ENCODE assay signal across 21 cellular contexts in the genomic region with DNA sequence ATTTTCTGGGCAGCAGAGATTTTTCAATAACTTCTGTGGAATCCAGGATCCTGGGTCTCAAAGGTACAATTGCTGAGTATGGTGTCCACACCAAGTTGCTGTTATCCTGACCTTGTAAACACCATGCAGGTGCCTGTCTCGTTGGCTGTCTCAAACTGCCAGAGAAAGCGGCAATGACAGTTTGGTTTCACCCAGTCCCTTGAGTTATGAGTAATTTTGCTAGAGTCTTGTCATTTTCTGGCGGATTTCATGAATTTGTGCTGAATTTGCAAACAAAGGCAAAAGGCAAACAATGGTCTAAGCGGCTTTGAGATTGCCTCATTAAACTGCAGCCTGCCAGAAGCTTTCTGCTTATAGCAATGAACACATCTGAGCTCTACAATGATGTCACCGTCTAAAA.
DNase-seq lines count a peak whose midpoint lies in the region; FAIRE-seq and TF ChIP-seq lines count a peak whose summit lies in the region.
"Had no signal": no experiment of that assay in that cellular context is flagged by ENCODE, and none has a peak within 500 bp of the region (broad histone marks: within the 10 kb centered on the region; RNA-seq: fewer than 3 reads in every experiment).

No MANE protein-coding gene starts in this region.

- H4K20me1 ChIP-seq in MM.1S (ENCODE audit: insufficient read depth, low read length) (no peaks in the 10 kb centered on the region), osteoblast (ENCODE audit: insufficient read depth, low read length) (no peaks in the 10 kb centered on the region)
- H4K20me1 ChIP-seq: BLaER1 had no signal

- H3K9ac ChIP-seq in MM.1S (ENCODE audit: low read length) = peak overlapping the region; percentile 1; the same call in 1 of the 2 replicates
- H3K9ac ChIP-seq: BLaER1, GM23248 had no signal

- H3K36me3 ChIP-seq in MM.1S (replicated peaks; ENCODE audit: insufficient read depth, low read length) (no peaks in the 10 kb centered on the region), osteoblast (ENCODE audit: insufficient read depth, low read length) (no peaks in the 10 kb centered on the region)
- H3K36me3 ChIP-seq: BLaER1 had no signal

- no peak overlapping the region for H3K4me3 ChIP-seq in MM.1S (ENCODE audit: low read length)
- no peak overlapping the region for H3K4me3 ChIP-seq in fibroblast of pulmonary artery (replicated peaks; ENCODE audit: low read depth, low read length)
- H3K4me3 ChIP-seq in osteoblast (ENCODE audit: insufficient read depth, low read length) = no peak overlapping the region
- H3K4me3 ChIP-seq: BLaER1, GM23248 had no signal

- H3K9me3 ChIP-seq in MM.1S (replicated peaks; ENCODE audit: insufficient read depth, low read length) = no peaks in the 10 kb centered on the region
- H3K9me3 ChIP-seq in osteoblast (ENCODE audit: low read depth, low read length) = no peaks in the 10 kb centered on the region
- H3K9me3 ChIP-seq: Caco-2 had no signal

- DNase-seq in MM.1S = peak; percentile 80
- DNase-seq in RPMI8226 = peak; percentile 84
- peak; percentile 31 for DNase-seq in fibroblast of pulmonary artery (ENCODE audit: low read depth)
- DNase-seq in osteoblast (ENCODE audit: insufficient read length, low spot score, missing footprints) = peak; percentile 4
- no peak for DNase-seq in NOMO-1 treated with DMSO at 0.1 percent for 48 hours (lab: John Stamatoyannopoulos, UW; ENCODE audit: unreplicated experiment)
- no peak for DNase-seq in H54 (ENCODE audit: insufficient read length, low spot score)
- no peak for DNase-seq in activated naive CD4-positive, alpha-beta T cell (lab: John Stamatoyannopoulos, UW)
- DNase-seq in NCI-H2196 treated with DMSO at 0.1 percent for 48 hours (lab: John Stamatoyannopoulos, UW; ENCODE audit: unreplicated experiment) = no peak
- DNase-seq: Caco-2; CD4-positive, CD25-positive, alpha-beta regulatory T cell; CD8-positive, alpha-beta T cell; DMS153; DND-41; GM23248; H9 had no signal

- H3K27me3 ChIP-seq in MM.1S (replicated peaks; ENCODE audit: insufficient read depth, low read length) = no peaks in the 10 kb centered on the region
- no peaks in the 10 kb centered on the region for H3K27me3 ChIP-seq in osteoblast (ENCODE audit: insufficient read depth, low read length)
- H3K27me3 ChIP-seq: BLaER1 had no signal

- H2AFZ ChIP-seq in MM.1S (ENCODE audit: low read length) = no peak overlapping the region
- no peak overlapping the region for H2AFZ ChIP-seq in osteoblast (ENCODE audit: low read length)
- H2AFZ ChIP-seq: GM23248 had no signal

- no peak for TF ChIP-seq CTCF in MM.1S (IDR thresholded peaks at IDR 0.05; ENCODE audit: low read length)
- no peak for TF ChIP-seq CTCF in fibroblast of pulmonary artery (IDR thresholded peaks at IDR 0.05; ENCODE audit: low read length, missing control alignments)
- TF ChIP-seq CTCF in osteoblast (IDR thresholded peaks at IDR 0.05; ENCODE audit: extremely low read depth, low read depth, low read length) = no peak

- H3K79me2 ChIP-seq in MM.1S (ENCODE audit: low read length) (no peaks in the 10 kb centered on the region), osteoblast (ENCODE audit: insufficient read depth, low read length) (no peaks in the 10 kb centered on the region)

- H3K4me2 ChIP-seq in MM.1S (ENCODE audit: low read depth, low read length) (peak overlapping the region; percentile 22; the same call in 1 of the 2 replicates), osteoblast (ENCODE audit: insufficient read depth, low read length) (no peak overlapping the region)
- H3K4me2 ChIP-seq: BLaER1 had no signal

- no peak for TF ChIP-seq POLR2A in H54 (IDR thresholded peaks at IDR 0.05; ENCODE audit: low read depth, low read length)

- H3K9me2 ChIP-seq in MM.1S (replicated peaks; ENCODE audit: insufficient read depth, low read length) = no peaks in the 10 kb centered on the region

- H3F3A ChIP-seq in MM.1S (ENCODE audit: insufficient read depth, low read length) = peaks cover 10% of the 10 kb centered on the region

- peaks cover 23% of the 10 kb centered on the region for H3K4me1 ChIP-seq in MM.1S (ENCODE audit: low read length)
- H3K4me1 ChIP-seq in osteoblast (ENCODE audit: insufficient read depth, low read length) = no peaks in the 10 kb centered on the region
- H3K4me1 ChIP-seq: Caco-2 had no signal

- no peak for FAIRE-seq in H54 (lab: Jason Lieb, UNC)
- FAIRE-seq: G401.6, GM12892, GM19239, H1 had no signal

- H3K27ac ChIP-seq in MM.1S (ENCODE audit: low read length) = peak overlapping the region; percentile 61; the same call in 1 of the 2 replicates
- H3K27ac ChIP-seq in osteoblast (ENCODE audit: low read depth, low read length) = no peak overlapping the region
- H3K27ac ChIP-seq: BLaER1, C4-2B, GM23248 had no signal

Comparison
In these comparisons a context has a peak if more than half of its experiments do, and no peak if none do; other contexts are left out.
1. DNase-seq: peak in MM.1S (single experiment), RPMI8226 (single experiment), fibroblast of pulmonary artery (single experiment) and osteoblast (single experiment); none in NOMO-1 treated with DMSO at 0.1 percent for 48 hours (single experiment), H54 (single experiment), activated naive CD4-positive, alpha-beta T cell (0 of 4) and NCI-H2196 treated with DMSO at 0.1 percent for 48 hours (single experiment).